In the genomic region with DNA sequence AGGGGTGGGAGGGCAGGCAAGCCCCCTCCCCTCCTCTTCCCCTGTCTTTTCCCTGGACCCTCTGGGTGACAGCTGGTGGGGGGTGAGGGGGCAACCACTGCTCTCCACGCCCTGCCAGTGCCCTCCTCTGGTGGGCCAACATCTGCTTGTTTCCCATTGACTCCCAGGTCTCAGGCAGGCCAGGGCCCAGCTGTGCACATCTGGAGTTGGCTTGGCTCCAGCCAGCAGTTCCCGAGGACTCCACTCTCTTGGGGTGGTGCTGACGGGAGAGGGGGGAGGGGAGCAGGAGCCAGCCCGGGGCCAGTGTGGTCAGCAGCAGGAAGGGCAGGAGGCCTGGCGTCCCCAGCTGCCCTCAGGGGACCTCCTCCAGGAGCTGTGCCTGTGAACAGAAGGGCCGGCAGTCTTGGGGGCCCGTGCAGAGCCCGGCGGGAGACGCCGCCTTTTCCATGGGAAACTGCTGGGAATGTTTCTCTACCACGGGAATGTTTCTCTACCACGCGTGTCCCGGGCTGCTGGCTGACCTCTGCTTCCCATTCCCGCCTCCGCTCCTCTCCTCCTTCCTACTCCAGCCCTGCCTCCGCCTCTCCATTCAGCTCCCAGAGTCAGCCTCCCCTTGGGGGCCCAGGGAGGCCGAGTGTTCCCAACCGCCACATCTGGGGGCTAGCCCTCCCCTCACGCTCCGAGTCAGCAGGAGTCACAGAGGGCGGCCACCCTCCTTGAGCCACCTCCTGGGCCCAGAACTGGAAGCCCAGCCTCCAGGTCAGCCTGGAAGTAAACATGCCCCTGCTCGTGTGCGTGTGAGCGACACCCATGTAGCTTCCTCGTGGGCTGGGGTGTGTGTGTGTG, we compare ENCODE assay signal across 9 cellular contexts. TPM values are rescaled to one million over a fixed set of nuclear protein-coding genes. Genes with fewer than 3 reads are reported as not detected.
DNase-seq lines count a peak whose midpoint lies in the region; ATAC-seq and TF ChIP-seq lines count a peak whose summit lies in the region.
"Had no signal": no experiment of that assay in that cellular context is flagged by ENCODE, and none has a peak within 500 bp of the region (broad histone marks: within the 10 kb centered on the region; RNA-seq: fewer than 3 reads in every experiment).

No MANE protein-coding gene starts in this region.

- peaks cover 56% of the 10 kb centered on the region for H3K4me1 ChIP-seq in upper lobe of right lung

- H3K27me3 ChIP-seq in dorsolateral prefrontal cortex, result no peaks in the 10 kb centered on the region
- H3K27me3 ChIP-seq in upper lobe of right lung, result no peaks in the 10 kb centered on the region

- no peak for TF ChIP-seq POLR2A in GM18505 (IDR thresholded peaks at IDR 0.05; ENCODE audit: borderline replicate concordance, extremely low read depth, insufficient read depth, insufficient read length)

- peak; percentile 72 for DNase-seq in DMS 273 (lab: John Stamatoyannopoulos, UW; ENCODE audit: unreplicated experiment)
- no peak for DNase-seq in DMS 273 treated with DMSO at 0.1 percent for 48 hours (lab: John Stamatoyannopoulos, UW)
- DNase-seq in dorsolateral prefrontal cortex, result peak in 1 of 10 donors; percentile 39
- peak; percentile 93 for DNase-seq in mesenteric fat pad (ENCODE audit: low spot score)
- DNase-seq in upper lobe of right lung, result peak; percentile 87
- no peak for DNase-seq in SIG-M5 treated with dmso at 0.1 percent for 504 hours (lab: John Stamatoyannopoulos, UW; ENCODE audit: unreplicated experiment)

- intact Hi-C loops in dorsolateral prefrontal cortex (cut with DNase I) (loop anchor here (10.0 kb wide), 2 partner anchors 95 to 145 kb away; no protein-coding TSS in a partner anchor), upper lobe of right lung (cut with DNase I) (no loop called here)

- no peaks in the 10 kb centered on the region for H3K9me3 ChIP-seq in upper lobe of right lung

- H3K4me3 ChIP-seq in dorsolateral prefrontal cortex (peak overlapping the region in 7 of 59 donors; percentile 3 to 33 (median 11)), upper lobe of right lung (peak overlapping the region; percentile 3)

- peak; percentile 72 for ATAC-seq in upper lobe of right lung
- no peak for ATAC-seq in GM18505 (IDR thresholded peaks at IDR 0.05; ENCODE audit: unreplicated experiment)
- ATAC-seq in GM21717 (IDR thresholded peaks at IDR 0.05; ENCODE audit: unreplicated experiment), result no peak

- TF ChIP-seq CTCF in dorsolateral prefrontal cortex (IDR thresholded peaks at IDR 0.05 in 54 of 56, conservative IDR thresholded peaks at IDR 0.05 in 2 of 56; ENCODE audit: low read depth in 1 of 56, partially characterized antibody in 56 of 56), result no peak
- TF ChIP-seq CTCF in upper lobe of right lung (IDR thresholded peaks at IDR 0.05), result no peak

- H3K36me3 ChIP-seq in upper lobe of right lung, result no peaks in the 10 kb centered on the region

- H3K27ac ChIP-seq in dorsolateral prefrontal cortex (peak overlapping the region in 58 of 59 donors; percentile 20 to 96 (median 81)), upper lobe of right lung (peak overlapping the region; percentile 89)
- H3K27ac ChIP-seq: 22Rv1 had no signal

RNA-seq across cellular contexts. Expression of gene CYGB, which starts 7.6 kb away (rescaled TPM):
- total RNA-seq in dorsolateral prefrontal cortex (10 to 100 TPM in 118 of 120 experiments, 1 to 10 TPM in 2; 7.1 to 34.6 (median 19.7) TPM), mesenteric fat pad (55.6 TPM), upper lobe of right lung (34.3 TPM)

RNA-seq across cellular contexts. Expression of gene PRCD, which starts 10.0 kb away (rescaled TPM):
- total RNA-seq in dorsolateral prefrontal cortex, result 10 to 100 TPM in 118 of 120 experiments, 1 to 10 TPM in 2; 9.7 to 74.7 (median 21.5) TPM
- 5.4 TPM for total RNA-seq in mesenteric fat pad
- 7.7 TPM for total RNA-seq in upper lobe of right lung

RNA-seq across cellular contexts. Expression of gene RHBDF2, which starts 28.6 kb away (rescaled TPM):
- total RNA-seq in dorsolateral prefrontal cortex, result 10 to 100 TPM in 119 of 120 experiments, 1 to 10 TPM in 1; 7.0 to 64.1 (median 28.9) TPM
- 52.7 TPM for total RNA-seq in mesenteric fat pad
- total RNA-seq in upper lobe of right lung, result 46.4 TPM

RNA-seq across cellular contexts. Expression of gene ST6GALNAC2, which starts 55.8 kb away (rescaled TPM):
- total RNA-seq in dorsolateral prefrontal cortex (10 to 100 TPM in 1 of 120 experiments, 1 to 10 TPM in 98, under 1 TPM in 16, not detected in 5; 0.38 to 10.0 (median 1.8) TPM), mesenteric fat pad (5.5 TPM), upper lobe of right lung (24.5 TPM)

Comparison
In these comparisons a context has a peak if more than half of its experiments do, and no peak if none do; other contexts are left out.
1. DNase-seq: peak in DMS 273 (single experiment), mesenteric fat pad (single experiment) and upper lobe of right lung (single experiment); none in DMS 273 treated with DMSO at 0.1 percent for 48 hours (single experiment) and SIG-M5 treated with dmso at 0.1 percent for 504 hours (single experiment).